In the genomic region with DNA sequence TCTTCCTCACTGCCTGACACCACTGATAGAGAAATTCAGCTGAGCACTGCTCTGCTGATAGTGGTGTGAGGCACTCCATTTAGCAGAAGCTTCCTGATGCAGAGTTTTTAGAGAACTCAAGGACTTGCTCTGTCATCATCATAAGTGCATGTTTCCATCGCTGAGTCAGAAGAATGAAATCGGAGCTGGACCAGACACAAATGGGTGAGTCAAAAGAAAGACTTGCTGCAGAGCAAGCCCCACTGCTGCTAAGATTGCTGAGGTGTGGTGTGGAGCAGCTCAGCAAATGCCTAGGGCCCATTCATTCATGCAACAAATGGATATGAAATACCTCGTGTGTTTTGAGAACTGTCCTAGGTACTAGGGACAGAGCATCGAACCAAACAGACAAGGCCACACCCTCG, we compare ENCODE assay signal across 8 cellular contexts.
DNase-seq lines count a peak whose midpoint lies in the region; ATAC-seq lines count a peak whose summit lies in the region.

No MANE protein-coding gene starts in this region.

- no peak for ATAC-seq in HG03159 (IDR thresholded peaks at IDR 0.05; ENCODE audit: unreplicated experiment)
- ATAC-seq in HG03521 (IDR thresholded peaks at IDR 0.05; ENCODE audit: unreplicated experiment): no peak
- ATAC-seq in HG03045 (IDR thresholded peaks at IDR 0.05; ENCODE audit: unreplicated experiment): no peak

- DNase-seq in ELF-1 (ENCODE audit: low read depth, low spot score): peak; percentile 10
- peak; percentile 82 for DNase-seq in RKO (ENCODE audit: low spot score)
- DNase-seq in fibroblast of the conjunctiva (ENCODE audit: low read depth): peak; percentile 95
- DNase-seq in renal cortical epithelial cell (ENCODE audit: low read depth): peak; percentile 100
- no peak for DNase-seq in NCI-H2171 (lab: John Stamatoyannopoulos, UW)
